In genomic region chr19:12939292-12939606, GRCh38 we compare ENCODE assay signal across 8 cellular contexts. TPM values are rescaled to one million over a fixed set of nuclear protein-coding genes. Genes with fewer than 3 reads are reported as not detected.
DNase-seq lines count a peak whose midpoint lies in the region; ATAC-seq and TF ChIP-seq lines count a peak whose summit lies in the region.

No MANE protein-coding gene starts in this region.

- no peak for TF ChIP-seq POLR2A in lower leg skin (IDR thresholded peaks at IDR 0.05)

- peaks cover 67% of the 10 kb centered on the region for H3K36me3 Mint-ChIP-seq in Caco-2 (ENCODE audit: insufficient read depth, unreplicated experiment)

- H3K4me3 ChIP-seq in Caco-2 (ENCODE audit: low read depth, low read length) (peak overlapping the region; percentile 100), cardiac fibroblast (replicated peaks in 1 of 2; ENCODE audit: low read depth in 2 of 2, low read length in 2 of 2) (peak overlapping the region; percentile 100), lower leg skin (ENCODE audit: low read depth, poor library complexity, severe bottlenecking) (peak overlapping the region; percentile 99), stomach smooth muscle (ENCODE audit: low read length in 2 of 2) (peak overlapping the region; percentile 98)

- CTCF ChIA-PET in Caco-2 (lab: Charles Lee), result no interaction called here

- BruUV-seq in Caco-2 (replicated peaks; lab: Mats Ljungman, UMichigan), result no TSS peak

- no peak for ATAC-seq in HG03139 (IDR thresholded peaks at IDR 0.05; ENCODE audit: unreplicated experiment)

- intact Hi-C loops in Caco-2 (cut with micrococcal nuclease; ENCODE audit: unreplicated experiment) (no loop called here), lower leg skin (cut with DNase I; ENCODE audit: low total_unique reads) (no loop called here)

- H3K27me3 ChIP-seq in Caco-2 (replicated peaks; ENCODE audit: control insufficient read depth, insufficient read depth, low read length), result no peaks in the 10 kb centered on the region
- no peaks in the 10 kb centered on the region for H3K27me3 ChIP-seq in stomach smooth muscle (ENCODE audit: control insufficient read depth in 1 of 2, insufficient read depth in 2 of 2, low read length in 2 of 2)

- POLR2A ChIA-PET in Caco-2 (lab: Charles Lee), result no interaction called here

- WGBS in lower leg skin, 2 donors, result 0 to 3% methylated on average over 11 to 15 of the region's 15 CpGs

- H3K27ac Mint-ChIP-seq in Caco-2 (ENCODE audit: unreplicated experiment), result peak overlapping the region; percentile 97

- H3K4me1 ChIP-seq in Caco-2 (peaks cover 18% of the 10 kb centered on the region; the same call in 1 of the 2 replicates), stomach smooth muscle (ENCODE audit: control insufficient read depth, insufficient read depth, low read length) (peaks cover 43% of the 10 kb centered on the region)

- H3K4me3 Mint-ChIP-seq in Caco-2 (ENCODE audit: unreplicated experiment), result peak overlapping the region; percentile 97

- peak overlapping the region; percentile 91 for H3K27ac ChIP-seq in stomach smooth muscle (ENCODE audit: low read length)

- H3K36me3 ChIP-seq in Caco-2 (ENCODE audit: control insufficient read depth, insufficient read depth, low read length) (peaks cover 16% of the 10 kb centered on the region), stomach smooth muscle (ENCODE audit: control insufficient read depth in 2 of 2, insufficient read depth in 2 of 2, low read length in 2 of 2) (peaks cover 28 to 35% of the 10 kb centered on the region in 2 donors)

- H3K9me3 ChIP-seq in Caco-2, result no peaks in the 10 kb centered on the region
- no peaks in the 10 kb centered on the region for H3K9me3 ChIP-seq in stomach smooth muscle (ENCODE audit: control insufficient read depth in 2 of 2, low read length in 2 of 2)

- H3K9ac ChIP-seq in stomach smooth muscle (ENCODE audit: low read length in 2 of 2), result peak overlapping the region; percentile 89 to 90

- H3K9me3 Mint-ChIP-seq in Caco-2 (ENCODE audit: unreplicated experiment), result no peaks in the 10 kb centered on the region

- DNase-seq in Caco-2, result peak in 1 of 2 experiments; percentile 15
- DNase-seq in RKO (ENCODE audit: low spot score), result peak; percentile 65
- peak; percentile 54 to 56 for DNase-seq in cardiac fibroblast (ENCODE audit: low read depth in 2 of 2)
- no peak for DNase-seq in lower leg skin (ENCODE audit: low spot score in 2 of 2)
- DNase-seq in NCI-H526 (lab: John Stamatoyannopoulos, UW), result no peak
- no peak for DNase-seq in NOMO-1 treated with dmso at 0.1 percent for 144 hours (lab: John Stamatoyannopoulos, UW; ENCODE audit: unreplicated experiment)

- TF ChIP-seq CTCF in Caco-2 (IDR thresholded peaks at IDR 0.05; ENCODE audit: insufficient read depth in 1 of 2, low read depth in 1 of 2, low read length in 1 of 2, severe bottlenecking in 1 of 2, unreplicated experiment in 1 of 2) (no peak), cardiac fibroblast (IDR thresholded peaks at IDR 0.05; ENCODE audit: low read depth, low read length) (no peak), lower leg skin (IDR thresholded peaks at IDR 0.05) (no peak)

- H3K4me1 Mint-ChIP-seq in Caco-2 (ENCODE audit: low read depth, unreplicated experiment), result peaks cover 17% of the 10 kb centered on the region

- peaks cover 3% of the 10 kb centered on the region for H3K27me3 Mint-ChIP-seq in Caco-2 (ENCODE audit: insufficient read depth, unreplicated experiment)

RNA-seq across cellular contexts. Expression of gene CALR, which starts 0.8 kb away (rescaled TPM):
- total RNA-seq in Caco-2 (2022) (707 and 767 TPM in 2 replicates), lower leg skin (100 to 1,000 TPM; 171 to 350 (median 229) TPM)

RNA-seq across cellular contexts. Expression of gene FARSA, which starts 5.7 kb away (rescaled TPM):
- total RNA-seq in Caco-2 (2022) (75.9 and 88.6 TPM in 2 replicates), lower leg skin (10 to 100 TPM; 45.9 to 71.4 (median 55.9) TPM)

RNA-seq across cellular contexts. Expression of gene RAD23A, which starts 6.4 kb away (rescaled TPM):
- total RNA-seq in Caco-2 (2022) (102 and 112 TPM in 2 replicates), lower leg skin (100 to 1,000 TPM; 101 to 128 (median 105) TPM)

RNA-seq across cellular contexts. Expression of gene GADD45GIP1, which starts 17.8 kb away (rescaled TPM):
- total RNA-seq in Caco-2 (2022) (39.3 and 42.7 TPM in 2 replicates), lower leg skin (10 to 100 TPM; 21.8 to 42.3 (median 29.7) TPM)

RNA-seq across cellular contexts. Expression of gene SYCE2, which starts 20.2 kb away (rescaled TPM):
- total RNA-seq in Caco-2 (2022), result 2.0 and 2.3 TPM in 2 replicates
- under 1 TPM in 1 of 4 donors, not detected in 3; 0.26 TPM for total RNA-seq in lower leg skin

Comparison
In these comparisons a context has a peak if more than half of its experiments do, and no peak if none do; other contexts are left out.
1. DNase-seq: peak in RKO (single experiment) and cardiac fibroblast (2 of 2); none in lower leg skin (0 of 2), NCI-H526 (0 of 2) and NOMO-1 treated with dmso at 0.1 percent for 144 hours (single experiment).
2. Peak in every context shown above with its lines, with median percentiles within 50 percentile points of each other: H3K4me3 ChIP-seq.